Comparison of ENCODE assay signal across 1 cellular context in the genomic region with DNA sequence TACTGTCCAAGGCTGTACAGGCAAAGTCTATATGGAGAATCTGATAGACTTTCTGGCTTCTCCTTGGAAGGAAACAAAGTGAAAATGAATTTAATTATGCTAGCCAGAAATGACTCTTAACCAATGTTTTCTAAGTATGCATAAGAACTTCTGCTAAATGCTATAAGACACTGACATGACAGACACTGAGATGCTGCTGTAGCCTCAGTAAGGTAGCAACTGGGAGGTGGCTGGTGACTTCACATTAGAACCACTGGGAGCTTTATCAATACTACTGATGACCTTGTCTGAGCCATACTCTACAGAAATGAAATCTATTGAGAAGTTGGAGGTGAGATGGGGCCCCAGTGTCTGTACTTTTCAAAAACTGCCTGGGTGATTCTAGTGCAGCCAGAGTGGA.
TF ChIP-seq lines count a peak whose summit lies in the region.

No MANE protein-coding gene starts in this region.

TF ChIP-seq in GM12878, 131 proteins besides CTCF, POLR2A, EP300 and RAD21 (continued from another document):
- TF ChIP-seq CREB1 (IDR thresholded peaks at IDR 0.05; ENCODE audit: low read depth) (no peak), CHD2 (IDR thresholded peaks at IDR 0.05; ENCODE audit: borderline replicate concordance, low read depth, low read length) (no peak), TBL1XR1 (IDR thresholded peaks at IDR 0.05; ENCODE audit: low read depth, low read length) (no peak), SIX5 (IDR thresholded peaks at IDR 0.05; ENCODE audit: low read depth, low read length, severe bottlenecking) (no peak), DPF2 (IDR thresholded peaks at IDR 0.05) (no peak), SUPT20H (IDR thresholded peaks at IDR 0.05; ENCODE audit: borderline replicate concordance, control insufficient read depth, low read depth, low read length) (no peak)
- TF ChIP-seq, protein P1, sequence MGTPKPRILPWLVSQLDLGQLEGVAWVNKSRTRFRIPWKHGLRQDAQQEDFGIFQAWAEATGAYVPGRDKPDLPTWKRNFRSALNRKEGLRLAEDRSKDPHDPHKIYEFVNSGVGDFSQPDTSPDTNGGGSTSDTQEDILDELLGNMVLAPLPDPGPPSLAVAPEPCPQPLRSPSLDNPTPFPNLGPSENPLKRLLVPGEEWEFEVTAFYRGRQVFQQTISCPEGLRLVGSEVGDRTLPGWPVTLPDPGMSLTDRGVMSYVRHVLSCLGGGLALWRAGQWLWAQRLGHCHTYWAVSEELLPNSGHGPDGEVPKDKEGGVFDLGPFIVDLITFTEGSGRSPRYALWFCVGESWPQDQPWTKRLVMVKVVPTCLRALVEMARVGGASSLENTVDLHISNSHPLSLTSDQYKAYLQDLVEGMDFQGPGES (IDR thresholded peaks at IDR 0.05): no peak
